Comparison of ENCODE assay signal across 28 cellular contexts in the genomic region with DNA sequence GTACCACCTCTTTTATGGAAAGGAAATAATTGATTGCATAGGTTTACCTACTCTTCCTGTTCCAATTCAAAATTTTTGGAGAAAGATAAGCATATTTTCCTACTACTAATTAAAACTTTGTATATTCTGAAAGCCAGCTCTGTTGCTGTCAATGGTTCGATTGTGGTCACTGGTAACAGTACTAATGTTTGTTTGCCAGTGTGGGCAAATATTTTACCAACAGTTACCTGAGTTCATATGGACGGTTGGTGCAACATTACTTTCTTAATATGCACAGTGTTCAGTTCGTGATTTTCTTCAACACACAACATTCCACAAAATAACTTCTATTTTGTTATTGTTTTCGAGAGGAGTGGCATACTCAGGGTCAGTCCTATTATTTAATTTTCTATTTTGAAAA. TPM values are rescaled to one million over a fixed set of nuclear protein-coding genes. Genes with fewer than 3 reads are reported as not detected.
A peak's percentile ranks its signal among the peaks of the same experiment; 100 is the strongest.
DNase-seq lines count a peak whose midpoint lies in the region; ATAC-seq, FAIRE-seq and TF ChIP-seq lines count a peak whose summit lies in the region.
"Had no signal": no experiment of that assay in that cellular context is flagged by ENCODE, and none has a peak within 500 bp of the region (broad histone marks: within the 10 kb centered on the region; RNA-seq: fewer than 3 reads in every experiment).

No MANE protein-coding gene starts in this region.

- H3K9me3 ChIP-seq in SJSA1 (replicated peaks), result no peaks in the 10 kb centered on the region
- peaks cover 9% of the 10 kb centered on the region for H3K9me3 ChIP-seq in HepG2 (ENCODE audit: low read length)
- no peaks in the 10 kb centered on the region for H3K9me3 ChIP-seq in skeletal muscle satellite cell (replicated peaks; ENCODE audit: low read length)
- H3K9me3 ChIP-seq: A549, BE2C had no signal

- no peak overlapping the region for H2AFZ ChIP-seq in HepG2 (ENCODE audit: low read length)

- intact Hi-C loops in HepG2 (cut with micrococcal nuclease; ENCODE audit: unreplicated experiment), result no loop called here

- no peaks in the 10 kb centered on the region for H3K27me3 Mint-ChIP-seq in HFFc6 (ENCODE audit: insufficient read depth)

- no peak for TF ChIP-seq RAD21 in HepG2 (CRISPR knock-in tag; IDR thresholded peaks at IDR 0.05)

- H3K4me3 ChIP-seq in SJSA1, result no peak overlapping the region
- no peak overlapping the region for H3K4me3 ChIP-seq in HepG2 (replicated peaks in 1 of 3; ENCODE audit: insufficient read depth in 1 of 3, low read depth in 2 of 3, low read length in 3 of 3)
- no peak overlapping the region for H3K4me3 ChIP-seq in skeletal muscle satellite cell (ENCODE audit: low read length)
- H3K4me3 ChIP-seq: A549; BLaER1 treated with 17β-estradiol and CSF1 and Interleukin-3, amounts not matched to agents 10 nM and 100 nM; GM23248 had no signal

- peaks cover 5% of the 10 kb centered on the region; the same call in 1 of the 2 replicates for H3K36me3 Mint-ChIP-seq in HFFc6 (ENCODE audit: low read depth)
- H3K36me3 Mint-ChIP-seq: CD14-positive monocyte had no signal

- H3K36me3 ChIP-seq in SJSA1, result no peaks in the 10 kb centered on the region
- peaks cover 15 to 63% of the 10 kb centered on the region in 2 experiments for H3K36me3 ChIP-seq in HepG2 (replicated peaks in 1 of 2; ENCODE audit: control insufficient read depth in 1 of 2, insufficient read depth in 2 of 2, low read length in 2 of 2)
- no peaks in the 10 kb centered on the region for H3K36me3 ChIP-seq in skeletal muscle satellite cell (ENCODE audit: insufficient read depth, low read length)
- H3K36me3 ChIP-seq: BE2C; BLaER1 treated with 17β-estradiol and CSF1 and Interleukin-3, amounts not matched to agents 10 nM and 100 nM had no signal

- H3K4me1 ChIP-seq in SJSA1 (replicated peaks) (peaks cover 25% of the 10 kb centered on the region), HepG2 (ENCODE audit: insufficient read depth, low read length) (peaks cover 28% of the 10 kb centered on the region), skeletal muscle satellite cell (ENCODE audit: control insufficient read depth, insufficient read depth, low read length) (peaks cover 18% of the 10 kb centered on the region)
- H3K4me1 ChIP-seq: A549, BE2C had no signal

- in situ Hi-C loops in HepG2 (cut with HindIII; ENCODE audit: extremely low pct_ligation_motif_present, low pct_unique_long_range_greater_than_20kb), result no loop called here

- no peak for FAIRE-seq in HepG2 (lab: Jason Lieb, UNC)
- FAIRE-seq: A549, D721Med, GM12891, GM18507, H1 had no signal

- H3K4me2 ChIP-seq in HepG2 (ENCODE audit: low read depth, low read length) (no peak overlapping the region; the same call in 1 of the 2 replicates), skeletal muscle satellite cell (ENCODE audit: low read length) (no peak overlapping the region)
- H3K4me2 ChIP-seq: A549; BLaER1 treated with 17β-estradiol and CSF1 and Interleukin-3, amounts not matched to agents 10 nM and 100 nM had no signal

- H3K9ac ChIP-seq in HepG2 (ENCODE audit: insufficient read depth, low read depth, low read length) (no peak overlapping the region), skeletal muscle satellite cell (ENCODE audit: low read depth, low read length) (peak overlapping the region; percentile 33)
- H3K9ac ChIP-seq: BLaER1 treated with 17β-estradiol and CSF1 and Interleukin-3, amounts not matched to agents 10 nM and 100 nM; GM23248 had no signal

- no peaks in the 10 kb centered on the region for H3K79me2 ChIP-seq in HepG2 (ENCODE audit: insufficient read depth, low read length)

- H3K4me1 Mint-ChIP-seq in HFFc6 (ENCODE audit: low read depth), result peaks cover 27% of the 10 kb centered on the region
- H3K4me1 Mint-ChIP-seq: CD14-positive monocyte; CD8-positive, alpha-beta memory T cell had no signal

- TF ChIP-seq POLR2A in HepG2 (IDR thresholded peaks at IDR 0.05; ENCODE audit: insufficient read depth in 1 of 2, low read depth in 2 of 2, low read length in 2 of 2), result no peak

- POLR2A ChIA-PET in HepG2 (lab: Yijun Ruan, JAX), result no interaction called here

- H3K4me3 Mint-ChIP-seq in HFFc6, result no peak overlapping the region
- H3K4me3 Mint-ChIP-seq: CD14-positive monocyte; CD4-positive, alpha-beta T cell; CD8-positive, alpha-beta memory T cell had no signal

- ATAC-seq in HepG2, result no peak
- ATAC-seq: A549 had no signal

- peak overlapping the region; percentile 37 for H3K27ac ChIP-seq in SJSA1
- peak overlapping the region; percentile 26 for H3K27ac ChIP-seq in HepG2 (ENCODE audit: extremely low read length, insufficient read depth, low read length)
- H3K27ac ChIP-seq: A549; BLaER1 treated with 17β-estradiol and CSF1 and Interleukin-3, amounts not matched to agents 10 nM and 100 nM; GM23248 had no signal

- no peak overlapping the region for H3K27ac Mint-ChIP-seq in HFFc6
- H3K27ac Mint-ChIP-seq: CD14-positive monocyte; CD4-positive, alpha-beta T cell; CD8-positive, alpha-beta memory T cell had no signal

- no TSS peak for BruUV-seq in HepG2 (replicated peaks; lab: Mats Ljungman, UMichigan)

- TF ChIP-seq EP300 in HepG2 (IDR thresholded peaks at IDR 0.05; ENCODE audit: low read depth in 2 of 2, low read length in 2 of 2) (no peak), HepG2 (CRISPR knock-in tag; IDR thresholded peaks at IDR 0.05; ENCODE audit: borderline replicate concordance) (no peak)

- WGBS in HepG2 (ENCODE audit: low lambda C conversion rate), result 64% methylated on average over 4 of the region's 4 CpGs

- H3K9me3 Mint-ChIP-seq in HFFc6, result no peaks in the 10 kb centered on the region
- H3K9me3 Mint-ChIP-seq: CD8-positive, alpha-beta memory T cell had no signal

- TF ChIP-seq CTCF in HepG2 (CRISPR knock-in tag; IDR thresholded peaks at IDR 0.05), result no peak
- no peak for TF ChIP-seq CTCF in HFFc6 (IDR thresholded peaks at IDR 0.05)

- no peaks in the 10 kb centered on the region for H4K20me1 ChIP-seq in HepG2 (ENCODE audit: insufficient read depth, low read length)
- H4K20me1 ChIP-seq: BLaER1 treated with 17β-estradiol and CSF1 and Interleukin-3, amounts not matched to agents 10 nM and 100 nM had no signal

- CTCF ChIA-PET in HepG2 (lab: Yijun Ruan, JAX; ENCODE audit: low intra/inter-chr PET ratio, low total read pairs), result no interaction called here

- H3K27me3 ChIP-seq in SJSA1 (replicated peaks) (no peaks in the 10 kb centered on the region), HepG2 (ENCODE audit: control insufficient read depth in 1 of 2, insufficient read depth in 2 of 2, low read length in 2 of 2) (no peaks in the 10 kb centered on the region), skeletal muscle satellite cell (ENCODE audit: control insufficient read depth, insufficient read depth, low read length) (no peaks in the 10 kb centered on the region)
- H3K27me3 ChIP-seq: BE2C had no signal

- DNase-seq in SJSA1 (ENCODE audit: low read depth in 1 of 2, low spot score in 2 of 2) (no peak), HepG2 (ENCODE audit: low spot score) (peak; percentile 45), HFFc6 (no peak), ecto neural progenitor cell (ENCODE audit: low spot score) (no peak)
- no peak for DNase-seq in activated CD4-positive, alpha-beta T cell treated with anti-CD3 and anti-CD28 coated beads, Interleukin-2, amount 50 U/mL, for 1 hour
- DNase-seq: 8988T; ACHN; AML-193; BE2C; CD4-positive, alpha-beta T cell; CD8-positive, alpha-beta memory T cell; DMS 273 treated with DMSO at 0.1 percent for 48 hours; DMS53; DMS79 treated with DMSO at 0.1 percent for 48 hours; GF-D8; GM23248; H7; HCEC 1CT had no signal

RNA-seq across cellular contexts. Expression of a gene that starts 17.1 kb away (rescaled TPM):
- 0.26 TPM in 1 of 2 replicates, not detected in the other for total RNA-seq in SJSA1 (2014; rRNA removed; shearing (Covaris generic))
- total RNA-seq in HepG2 (2016; rRNA removed; fragmentation: Illumina TruSeq; extraction: Trizol), result not detected in 2 replicates
- not detected in 2 replicates for total RNA-seq in HepG2 (2016; cell fraction: cytosol; rRNA removed; fragmentation: Illumina TruSeq; extraction: Trizol; ENCODE audit: low read depth)
- total RNA-seq in HepG2 (2016; cell fraction: insoluble cytoplasmic fraction; rRNA removed; fragmentation: Illumina TruSeq; extraction: Trizol), result not detected in 2 replicates
- not detected in 2 replicates for total RNA-seq in HepG2 (2016; cell fraction: membrane; rRNA removed; fragmentation: Illumina TruSeq; extraction: Trizol)
- total RNA-seq in HepG2 (2016; cell fraction: nucleus; rRNA removed; fragmentation: Illumina TruSeq; extraction: Trizol), result not detected in 2 replicates
- polyA plus RNA-seq in HepG2 (2011; rRNA removed), result not detected in 2 replicates
- polyA plus RNA-seq in HepG2 (2011; cell fraction: cytosol; rRNA removed), result not detected in 2 replicates
- not detected in 2 replicates for polyA plus RNA-seq in HepG2 (2011; cell fraction: nucleus; rRNA removed)
- 0.12 and 0.30 TPM in 2 replicates for polyA plus RNA-seq in HepG2 (2012)
- not detected in 2 replicates for polyA plus RNA-seq in HepG2 (2016; cell fraction: cytosol; fragmentation: Illumina TruSeq; extraction: Trizol; ENCODE audit: low read depth)
- polyA plus RNA-seq in HepG2 (2016; cell fraction: insoluble cytoplasmic fraction; fragmentation: Illumina TruSeq; extraction: Trizol; ENCODE audit: low read depth), result not detected in 2 replicates
- not detected in 2 replicates for polyA plus RNA-seq in HepG2 (2016; cell fraction: membrane; fragmentation: Illumina TruSeq; extraction: Trizol; ENCODE audit: low read depth)
- not detected in 2 replicates for polyA plus RNA-seq in HepG2 (2016; cell fraction: nucleus; fragmentation: Illumina TruSeq; extraction: Trizol; ENCODE audit: insufficient read depth, low read depth)
- not detected in 2 replicates for polyA minus RNA-seq in HepG2 (2011; rRNA and poly(A)+ RNA removed; ENCODE audit: low replicate concordance)
- not detected in 2 replicates for polyA minus RNA-seq in HepG2 (2011; cell fraction: cytosol; rRNA and poly(A)+ RNA removed)
- not detected in 2 replicates for polyA minus RNA-seq in HepG2 (2011; cell fraction: nucleus; rRNA and poly(A)+ RNA removed)
- not detected in 2 replicates for total RNA-seq in skeletal muscle satellite cell (2012; rRNA removed)
- total RNA-seq in HFFc6 (2021; fragmentation: NEBNext Ultra II Directional; extraction: Animal tissue kit (Norgen Biotek cat#: 25700)), result not detected
- total RNA-seq: CD4-positive, alpha-beta T cell; CD8-positive, alpha-beta memory T cell; Daoy; G401; GM23248; H1; H7 had no signal
- polyA plus RNA-seq: A549; CD14-positive monocyte; CD8-positive, alpha-beta memory T cell; GM23248; H1 had no signal

RNA-seq across cellular contexts. Expression of a gene that starts 26.7 kb away (rescaled TPM):
- total RNA-seq in SJSA1 (2014; rRNA removed; shearing (Covaris generic)), result not detected in 2 replicates
- total RNA-seq in HepG2 (2016; rRNA removed; fragmentation: Illumina TruSeq; extraction: Trizol), result not detected in 2 replicates
- not detected in 2 replicates for total RNA-seq in HepG2 (2016; cell fraction: cytosol; rRNA removed; fragmentation: Illumina TruSeq; extraction: Trizol; ENCODE audit: low read depth)
- not detected in 2 replicates for total RNA-seq in HepG2 (2016; cell fraction: insoluble cytoplasmic fraction; rRNA removed; fragmentation: Illumina TruSeq; extraction: Trizol)
- total RNA-seq in HepG2 (2016; cell fraction: membrane; rRNA removed; fragmentation: Illumina TruSeq; extraction: Trizol), result not detected in 2 replicates
- not detected in 2 replicates for total RNA-seq in HepG2 (2016; cell fraction: nucleus; rRNA removed; fragmentation: Illumina TruSeq; extraction: Trizol)
- 0.04 TPM in 1 of 2 replicates, not detected in the other for polyA plus RNA-seq in HepG2 (2011; rRNA removed)
- polyA plus RNA-seq in HepG2 (2011; cell fraction: cytosol; rRNA removed), result not detected in 2 replicates
- not detected in 2 replicates for polyA plus RNA-seq in HepG2 (2011; cell fraction: nucleus; rRNA removed)
- 0.25 and 0.27 TPM in 2 replicates for polyA plus RNA-seq in HepG2 (2012)
- not detected in 2 replicates for polyA plus RNA-seq in HepG2 (2016; cell fraction: cytosol; fragmentation: Illumina TruSeq; extraction: Trizol; ENCODE audit: low read depth)
- polyA plus RNA-seq in HepG2 (2016; cell fraction: insoluble cytoplasmic fraction; fragmentation: Illumina TruSeq; extraction: Trizol; ENCODE audit: low read depth), result not detected in 2 replicates
- polyA plus RNA-seq in HepG2 (2016; cell fraction: membrane; fragmentation: Illumina TruSeq; extraction: Trizol; ENCODE audit: low read depth), result not detected in 2 replicates
- not detected in 2 replicates for polyA plus RNA-seq in HepG2 (2016; cell fraction: nucleus; fragmentation: Illumina TruSeq; extraction: Trizol; ENCODE audit: insufficient read depth, low read depth)
- polyA minus RNA-seq in HepG2 (2011; rRNA and poly(A)+ RNA removed; ENCODE audit: low replicate concordance), result not detected in 2 replicates
- not detected in 2 replicates for polyA minus RNA-seq in HepG2 (2011; cell fraction: cytosol; rRNA and poly(A)+ RNA removed)
- not detected in 2 replicates for polyA minus RNA-seq in HepG2 (2011; cell fraction: nucleus; rRNA and poly(A)+ RNA removed)
- total RNA-seq in skeletal muscle satellite cell (2012; rRNA removed), result not detected in 2 replicates
- total RNA-seq in HFFc6 (2021; fragmentation: NEBNext Ultra II Directional; extraction: Animal tissue kit (Norgen Biotek cat#: 25700)), result not detected
- total RNA-seq: CD4-positive, alpha-beta T cell; CD8-positive, alpha-beta memory T cell; Daoy; G401; GM23248; H1; H7 had no signal
- polyA plus RNA-seq: A549; CD14-positive monocyte; CD8-positive, alpha-beta memory T cell; GM23248 had no signal
